1 cellular context compared by ENCODE assay signal in genomic region chr10:62816179-62817119, GRCh38.
TF ChIP-seq lines count a peak whose summit lies in the region.

Gene EGR2 (minus strand): TSS chr10:62816366. CDS start chr10:62816029, 337 bp downstream.

TF ChIP-seq in HEK293, 187 proteins besides CTCF, POLR2A, EP300 and RAD21 (continued from another document and continues in another):
- TF ChIP-seq ZNF473 (tag by site-specific recombination; IDR thresholded peaks at IDR 0.05) (no peak), PRDM1 (tag by site-specific recombination; IDR thresholded peaks at IDR 0.05) (peak; percentile 78), ZNF146 (tag by site-specific recombination; IDR thresholded peaks at IDR 0.05) (no peak), ZNF623 (tag by site-specific recombination; IDR thresholded peaks at IDR 0.05) (no peak), HIC1 (tag by site-specific recombination; IDR thresholded peaks at IDR 0.05) (no peak), ZNF704 (tag by site-specific recombination; IDR thresholded peaks at IDR 0.05) (no peak), ZNF664 (tag by site-specific recombination; IDR thresholded peaks at IDR 0.05) (no peak), SP3 (tag by site-specific recombination; IDR thresholded peaks at IDR 0.05) (no peak), ZNF148 (tag by site-specific recombination; IDR thresholded peaks at IDR 0.05; ENCODE audit: borderline replicate concordance) (no peak), ZSCAN23 (tag by site-specific recombination; IDR thresholded peaks at IDR 0.05) (no peak), ZNF174 (tag by site-specific recombination; IDR thresholded peaks at IDR 0.05) (no peak), ZNF133 (tag by site-specific recombination; IDR thresholded peaks at IDR 0.05) (no peak), ZIC2 (tag by site-specific recombination; IDR thresholded peaks at IDR 0.05) (peak; percentile 97), YY2 (tag by site-specific recombination; IDR thresholded peaks at IDR 0.05) (no peak), ZNF398 (tag by site-specific recombination; IDR thresholded peaks at IDR 0.05) (no peak), ZNF670 (tag by site-specific recombination; IDR thresholded peaks at IDR 0.05; ENCODE audit: low read depth) (no peak), GLI2 (tag by site-specific recombination; IDR thresholded peaks at IDR 0.05; ENCODE audit: borderline replicate concordance, low read depth) (no peak), RBAK (tag by site-specific recombination; IDR thresholded peaks at IDR 0.05) (no peak), ZNF335 (tag by site-specific recombination; conservative IDR thresholded peaks at IDR 0.05) (peak; percentile 65), ZBTB21 (tag by site-specific recombination; IDR thresholded peaks at IDR 0.05) (peak; percentile 74), BCL11A (tag by site-specific recombination; IDR thresholded peaks at IDR 0.05; ENCODE audit: low read depth) (no peak), ZNF555 (tag by site-specific recombination; conservative IDR thresholded peaks at IDR 0.05) (no peak), ZNF423 (tag by site-specific recombination; IDR thresholded peaks at IDR 0.05) (peak; percentile 74), ZNF560 (tag by site-specific recombination; IDR thresholded peaks at IDR 0.05; ENCODE audit: borderline replicate concordance) (no peak), ZBTB6 (tag by site-specific recombination; IDR thresholded peaks at IDR 0.05) (peak; percentile 74), GFI1B (tag by site-specific recombination; IDR thresholded peaks at IDR 0.05) (no peak), ZNF692 (tag by site-specific recombination; IDR thresholded peaks at IDR 0.05) (no peak), ZNF488 (tag by site-specific recombination; IDR thresholded peaks at IDR 0.05) (no peak), ZNF37A (tag by site-specific recombination; IDR thresholded peaks at IDR 0.05) (no peak), ZNF157 (tag by site-specific recombination; IDR thresholded peaks at IDR 0.05) (no peak), SCRT1 (tag by site-specific recombination; IDR thresholded peaks at IDR 0.05; ENCODE audit: borderline replicate concordance) (no peak), ZNF112 (tag by site-specific recombination; IDR thresholded peaks at IDR 0.05) (no peak), ZNF510 (tag by site-specific recombination; IDR thresholded peaks at IDR 0.05; ENCODE audit: insufficient replicate concordance) (no peak), ZBTB7A (tag by site-specific recombination; IDR thresholded peaks at IDR 0.05; ENCODE audit: low read depth) (no peak), ZNF175 (tag by site-specific recombination; IDR thresholded peaks at IDR 0.05) (no peak), SCRT2 (tag by site-specific recombination; IDR thresholded peaks at IDR 0.05) (peak; percentile 74), ZNF600 (tag by site-specific recombination; IDR thresholded peaks at IDR 0.05) (0 out of 2 replicates have a peak, but pooled peaks have one; percentile 23), ZNF558 (tag by site-specific recombination; IDR thresholded peaks at IDR 0.05) (no peak), ZNF426 (tag by site-specific recombination; IDR thresholded peaks at IDR 0.05) (no peak), ZFP3 (tag by site-specific recombination; IDR thresholded peaks at IDR 0.05; ENCODE audit: low read depth) (no peak), MZF1 (tag by site-specific recombination; IDR thresholded peaks at IDR 0.05; ENCODE audit: borderline replicate concordance) (no peak), SETDB1 (IDR thresholded peaks at IDR 0.05; ENCODE audit: insufficient read length, low read length) (no peak), HOXC10 (CRISPR knock-in tag; IDR thresholded peaks at IDR 0.05) (no peak), OVOL3 (tag by site-specific recombination; IDR thresholded peaks at IDR 0.05) (no peak), INSM2 (tag by site-specific recombination; IDR thresholded peaks at IDR 0.05) (no peak), ZNF341 (tag by site-specific recombination; IDR thresholded peaks at IDR 0.05; ENCODE audit: low read depth) (peak; percentile 98), ZNF121 (tag by site-specific recombination; IDR thresholded peaks at IDR 0.05) (no peak), ZNF354C (tag by site-specific recombination; IDR thresholded peaks at IDR 0.05; ENCODE audit: borderline replicate concordance, low read depth) (no peak), ZSCAN4 (tag by site-specific recombination; IDR thresholded peaks at IDR 0.05) (no peak), ZBTB8A (tag by site-specific recombination; IDR thresholded peaks at IDR 0.05) (peak; percentile 92), PRDM4 (tag by site-specific recombination; IDR thresholded peaks at IDR 0.05) (no peak), ZEB2 (tag by site-specific recombination; IDR thresholded peaks at IDR 0.05) (peak; percentile 23; the same call in 1 of the 2 replicates), GLIS1 (tag by site-specific recombination; IDR thresholded peaks at IDR 0.05) (peak; percentile 89), ZNF837 (tag by site-specific recombination; IDR thresholded peaks at IDR 0.05) (no peak), ZNF140 (tag by site-specific recombination; IDR thresholded peaks at IDR 0.05) (no peak), GLI4 (tag by site-specific recombination; IDR thresholded peaks at IDR 0.05) (no peak), ZXDB (tag by site-specific recombination; IDR thresholded peaks at IDR 0.05) (no peak), ZNF660 (tag by site-specific recombination; IDR thresholded peaks at IDR 0.05) (no peak)
